In genomic region chr18:10123006-10123950, GRCh38 we compare ENCODE assay signal across 14 cellular contexts.
A peak's percentile ranks its signal among the peaks of the same experiment; 100 is the strongest.
DNase-seq lines count a peak whose midpoint lies in the region; ATAC-seq, FAIRE-seq and TF ChIP-seq lines count a peak whose summit lies in the region.
"Had no signal": no experiment of that assay in that cellular context is flagged by ENCODE, and none has a peak within 500 bp of the region (broad histone marks: within the 10 kb centered on the region; RNA-seq: fewer than 3 reads in every experiment).

No MANE protein-coding gene starts in this region.

- no peak overlapping the region for H3K56ac ChIP-seq in mesendoderm (ENCODE audit: low read length)

- no peak overlapping the region for H2BK120ac ChIP-seq in mesendoderm (ENCODE audit: low read depth, low read length)

- TF ChIP-seq CTCF in pancreas (IDR thresholded peaks at IDR 0.05) = no peak

- H3K4me2 ChIP-seq in mesendoderm (ENCODE audit: low read length) = no peak overlapping the region
- H3K4me2 ChIP-seq: BLaER1 had no signal

- H3K79me1 ChIP-seq in mesendoderm (ENCODE audit: low read length) = no peaks in the 10 kb centered on the region

- no peak overlapping the region for H3K4ac ChIP-seq in mesendoderm (ENCODE audit: low read depth, low read length)

- H2BK5ac ChIP-seq in mesendoderm (ENCODE audit: low read length) = no peak overlapping the region

- H3K4me1 ChIP-seq in pancreas (peaks cover 0 to 5% (median 0%) of the 10 kb centered on the region in 3 donors), mesendoderm (ENCODE audit: control insufficient read depth, low read depth, low read length) (no peaks in the 10 kb centered on the region)

- peak; percentile 44 for DNase-seq in HT1080 (ENCODE audit: low read depth)
- DNase-seq in NOMO-1 treated with dmso at 0.1 percent for 144 hours (lab: John Stamatoyannopoulos, UW; ENCODE audit: unreplicated experiment) = peak; percentile 75
- DNase-seq in dermis blood vessel endothelial cell = peak; percentile 42
- DNase-seq in pancreas = no peak
- DNase-seq in frontal cortex (ENCODE audit: low spot score in 2 of 2) = no peak
- DNase-seq in mesendoderm = no peak
- DNase-seq in HuH-7.5 (ENCODE audit: low spot score) = no peak
- DNase-seq: activated T-cell treated with anti-CD3 and anti-CD28 coated beads, Interleukin-2, amount 50 U/mL, for 1 hour; DND-41; NCI-H1105 treated with DMSO at 0.1 percent for 48 hours; NCI-H226; upper lobe of right lung had no signal

- 89 to 90% methylated on average over 19 of the region's 19 CpGs for WGBS in pancreas, 2 donors
- no CpG with 5 or more reads among the region's 19 CpGs for WGBS in mesendoderm (ENCODE audit: extremely low coverage, insufficient coverage, low lambda C conversion rate)

- no peak overlapping the region for H3K18ac ChIP-seq in mesendoderm (ENCODE audit: low read length)

- H4K5ac ChIP-seq in mesendoderm (ENCODE audit: low read length) = no peak overlapping the region

- no peaks in the 10 kb centered on the region for H3K36me3 ChIP-seq in pancreas
- H3K36me3 ChIP-seq in mesendoderm (ENCODE audit: control insufficient read depth, insufficient read depth, low read length) = no peaks in the 10 kb centered on the region
- H3K36me3 ChIP-seq: BLaER1, upper lobe of right lung had no signal

- H3K79me2 ChIP-seq in mesendoderm (ENCODE audit: control insufficient read depth, insufficient read depth, low read length) = no peaks in the 10 kb centered on the region
- H3K79me2 ChIP-seq: parathyroid adenoma had no signal

- FAIRE-seq in pancreas (lab: Jason Lieb, UNC) (no peak), frontal cortex (lab: Jason Lieb, UNC) (no peak)

- H4K8ac ChIP-seq in mesendoderm (ENCODE audit: low read depth, low read length) = no peak overlapping the region

- H3K27me3 ChIP-seq in pancreas (no peaks in the 10 kb centered on the region), mesendoderm (ENCODE audit: insufficient read depth, low read length, poor library complexity) (no peaks in the 10 kb centered on the region)
- H3K27me3 ChIP-seq: BLaER1, upper lobe of right lung had no signal

- H2BK15ac ChIP-seq in mesendoderm (replicated peaks; ENCODE audit: low read depth) = no peak overlapping the region

- H3K9me3 ChIP-seq in pancreas = no peaks in the 10 kb centered on the region
- H3K9me3 ChIP-seq: upper lobe of right lung had no signal

- H2AK5ac ChIP-seq in mesendoderm (ENCODE audit: low read length) = no peak overlapping the region

- ATAC-seq in pancreas = peak; percentile 22 to 65 (median 38)

- H3K4me3 ChIP-seq in pancreas = no peak overlapping the region
- H3K4me3 ChIP-seq in mesendoderm (ENCODE audit: low read length) = no peak overlapping the region
- H3K4me3 ChIP-seq: BLaER1, upper lobe of right lung had no signal

- H3K27ac ChIP-seq in pancreas = peak overlapping the region in 2 of 4 donors; percentile 27 to 35
- no peak overlapping the region for H3K27ac ChIP-seq in mesendoderm (ENCODE audit: low read depth, low read length)
- H3K27ac ChIP-seq: BLaER1, parathyroid adenoma, upper lobe of right lung had no signal

- intact Hi-C loops in pancreas (cut with DNase I) = no loop called here

- H3K23ac ChIP-seq in mesendoderm (ENCODE audit: low read length) = no peak overlapping the region

- H3K9ac ChIP-seq in mesendoderm (ENCODE audit: low read length) = no peak overlapping the region
- H3K9ac ChIP-seq: BLaER1, parathyroid adenoma had no signal

Comparison
In these comparisons a context has a peak if more than half of its experiments do, and no peak if none do; other contexts are left out.
1. DNase-seq: peak in HT1080 (single experiment), NOMO-1 treated with dmso at 0.1 percent for 144 hours (single experiment) and dermis blood vessel endothelial cell (single experiment); none in pancreas (0 of 6), frontal cortex (0 of 2), mesendoderm (single experiment) and HuH-7.5 (single experiment).